In the genomic region with DNA sequence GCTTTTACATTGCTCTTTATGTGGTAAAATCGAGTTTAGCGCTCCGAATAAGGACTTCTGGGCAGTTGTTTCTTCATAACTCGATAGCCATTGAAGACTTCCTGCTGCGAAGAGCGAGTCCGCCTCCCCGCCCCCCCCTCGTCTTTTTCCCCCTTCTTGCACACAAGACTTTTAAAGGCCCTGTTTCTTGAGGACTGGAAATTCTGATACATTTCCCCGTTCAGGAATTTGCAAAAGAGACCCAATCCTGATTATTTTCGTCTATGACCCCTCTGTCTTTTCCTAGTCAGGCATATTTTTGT, we compare ENCODE assay signal across 8 cellular contexts. TPM values are rescaled to one million over a fixed set of nuclear protein-coding genes. Genes with fewer than 3 reads are reported as not detected.
DNase-seq lines count a peak whose midpoint lies in the region; ATAC-seq and TF ChIP-seq lines count a peak whose summit lies in the region.

No MANE protein-coding gene starts in this region.

- H3K36me3 Mint-ChIP-seq in activated CD4-positive, alpha-beta memory T cell treated with anti-CD3 and anti-CD28 coated beads, Interleukin-2, amount 10 ng/mL, durations not matched to agents 7 days and 5 days (ENCODE audit: low read depth): peaks cover 32% of the 10 kb centered on the region
- peaks cover 4% of the 10 kb centered on the region for H3K36me3 Mint-ChIP-seq in glutamatergic neuron (ENCODE audit: unreplicated experiment)

- H3K27ac Mint-ChIP-seq in activated CD4-positive, alpha-beta memory T cell treated with anti-CD3 and anti-CD28 coated beads, Interleukin-2, amount 10 ng/mL, durations not matched to agents 7 days and 5 days: peak overlapping the region; percentile 90
- H3K27ac Mint-ChIP-seq in glutamatergic neuron (ENCODE audit: unreplicated experiment): peak overlapping the region; percentile 98

- no peak for ATAC-seq in Right ventricle myocardium superior (ENCODE audit: poor library complexity)

- TF ChIP-seq CTCF in glutamatergic neuron (IDR thresholded peaks at IDR 0.05; ENCODE audit: partially characterized antibody, unreplicated experiment): no peak

- DNase-seq in Right ventricle myocardium superior: peak; percentile 52
- DNase-seq in cardiac septum (ENCODE audit: low spot score): no peak
- DNase-seq in activated CD4-positive, alpha-beta memory T cell treated with anti-CD3 and anti-CD28 coated beads, Interleukin-2, amount 10 ng/mL, durations not matched to agents 7 days and 5 days: no peak
- no peak for DNase-seq in glutamatergic neuron
- no peak for DNase-seq in skeletal muscle cell (ENCODE audit: low read depth)
- no peak for DNase-seq in NCI-H1694 (lab: John Stamatoyannopoulos, UW)
- DNase-seq in A172 (ENCODE audit: low spot score): no peak
- DNase-seq in NCI-H2227 (lab: John Stamatoyannopoulos, UW; ENCODE audit: unreplicated experiment): no peak

- CTCF ChIA-PET in activated CD4-positive, alpha-beta memory T cell treated with anti-CD3 and anti-CD28 coated beads, Interleukin-2, amount 10 ng/mL, durations not matched to agents 7 days and 5 days (lab: Charles Lee): interaction anchor here (0.6 to 8.0 kb wide), 9 partner anchors 11 to 521 kb away, joined by 3 to 94 read pairs (median 7); no protein-coding TSS in a partner anchor

- intact Hi-C loops in Right ventricle myocardium superior (cut with DNase I) (loop anchor here (5.0 to 10.0 kb wide), 3 partner anchors 139 to 706 kb away; no protein-coding TSS in a partner anchor), cardiac septum (cut with DNase I) (loop anchor here (5.0 to 10.0 kb wide), 3 partner anchors 131 to 1159 kb away; no protein-coding TSS in a partner anchor)

- peaks cover 40% of the 10 kb centered on the region for H3K4me1 Mint-ChIP-seq in activated CD4-positive, alpha-beta memory T cell treated with anti-CD3 and anti-CD28 coated beads, Interleukin-2, amount 10 ng/mL, durations not matched to agents 7 days and 5 days
- peaks cover 6% of the 10 kb centered on the region for H3K4me1 Mint-ChIP-seq in glutamatergic neuron (ENCODE audit: low read depth, unreplicated experiment)

- peak overlapping the region; percentile 99 for H3K4me3 Mint-ChIP-seq in activated CD4-positive, alpha-beta memory T cell treated with anti-CD3 and anti-CD28 coated beads, Interleukin-2, amount 10 ng/mL, durations not matched to agents 7 days and 5 days
- H3K4me3 Mint-ChIP-seq in glutamatergic neuron (ENCODE audit: unreplicated experiment): peak overlapping the region; percentile 94

- no peaks in the 10 kb centered on the region for H3K9me3 Mint-ChIP-seq in activated CD4-positive, alpha-beta memory T cell treated with anti-CD3 and anti-CD28 coated beads, Interleukin-2, amount 10 ng/mL, durations not matched to agents 7 days and 5 days
- H3K9me3 Mint-ChIP-seq in glutamatergic neuron (ENCODE audit: unreplicated experiment): peaks cover 24% of the 10 kb centered on the region

- H3K4me3 ChIP-seq in skeletal muscle cell (ENCODE audit: low read depth, low read length): peak overlapping the region; percentile 79

- POLR2A ChIA-PET in activated CD4-positive, alpha-beta memory T cell treated with anti-CD3 and anti-CD28 coated beads, Interleukin-2, amount 10 ng/mL, durations not matched to agents 7 days and 5 days (lab: Charles Lee): interaction anchor here (0.7 to 5.9 kb wide), 20 partner anchors 11 to 603 kb away, joined by 3 to 101 read pairs (median 10); partner anchors contain the start of genes ABRACL, CCDC28A and TXLNB

- no peaks in the 10 kb centered on the region for H3K27me3 Mint-ChIP-seq in activated CD4-positive, alpha-beta memory T cell treated with anti-CD3 and anti-CD28 coated beads, Interleukin-2, amount 10 ng/mL, durations not matched to agents 7 days and 5 days
- peaks cover 16% of the 10 kb centered on the region for H3K27me3 Mint-ChIP-seq in glutamatergic neuron (ENCODE audit: unreplicated experiment)

RNA-seq across cellular contexts. Expression of gene CITED2, which starts 1.6 kb away (rescaled TPM):
- total RNA-seq in Right ventricle myocardium superior (133 TPM), cardiac septum (135 TPM), glutamatergic neuron (ENCODE audit: unreplicated experiment) (66.5 TPM)
- total RNA-seq in activated CD4-positive, alpha-beta memory T cell treated with anti-CD3 and anti-CD28 coated beads, Interleukin-2, amount 10 ng/mL, durations not matched to agents 7 days and 5 days: 100 to 1,000 TPM; 121 to 127 TPM
- 140 and 169 TPM in 2 replicates for total RNA-seq in A172 (2014; rRNA removed; shearing (Covaris generic))
